In genomic region chr1:32241011-32241763, GRCh38 we compare ENCODE assay signal across 8 cellular contexts. TPM values are rescaled to one million over a fixed set of nuclear protein-coding genes. Genes with fewer than 3 reads are reported as not detected.
DNase-seq lines count a peak whose midpoint lies in the region; ATAC-seq and TF ChIP-seq lines count a peak whose summit lies in the region.

No MANE protein-coding gene starts in this region.

- H3K79me2 ChIP-seq in GM23338 (replicated peaks; ENCODE audit: insufficient read depth) (peaks cover 7% of the 10 kb centered on the region; the same call in 1 of the 2 replicates), OCI-LY7 (ENCODE audit: insufficient read depth, low read depth, low read length) (no peaks in the 10 kb centered on the region)

- H3K36me3 Mint-ChIP-seq in GM23338 (ENCODE audit: low read depth), result no peaks in the 10 kb centered on the region; the same call in 2 of the 3 replicates

- H3K27me3 ChIP-seq in GM23338 (ENCODE audit: insufficient read depth), result peaks cover 7% of the 10 kb centered on the region; the same call in 1 of the 2 replicates
- H3K27me3 ChIP-seq in iPS-15b (ENCODE audit: control insufficient read depth, insufficient read depth, low read length), result no peaks in the 10 kb centered on the region

- H3K9me2 ChIP-seq in GM23338 (ENCODE audit: insufficient read depth), result no peaks in the 10 kb centered on the region
- no peaks in the 10 kb centered on the region for H3K9me2 ChIP-seq in OCI-LY7 (ENCODE audit: insufficient read depth, low read length)

- DNase-seq in DMS 273 (lab: John Stamatoyannopoulos, UW; ENCODE audit: unreplicated experiment) (peak; percentile 89), GM23338 (ENCODE audit: low spot score) (peak; percentile 75), OCI-LY7 (ENCODE audit: low spot score) (no peak), astrocyte of the spinal cord (ENCODE audit: low read depth, low spot score) (peak; percentile 50), renal cortical epithelial cell (ENCODE audit: low read depth) (peak; percentile 38), SIG-M5 (lab: John Stamatoyannopoulos, UW) (no peak)

- no TSS peak for BruUV-seq in OCI-LY7 (replicated peaks; lab: Mats Ljungman, UMichigan)

- H3K4me1 Mint-ChIP-seq in GM23338, result peaks cover 16% of the 10 kb centered on the region

- POLR2A ChIA-PET in OCI-LY7 (lab: Charles Lee), result interaction anchor here (0.9 kb wide), 1 partner anchor 13 kb away, joined by 5 read pairs; no protein-coding TSS in a partner anchor

- ATAC-seq in GM23338, result peak; percentile 30
- ATAC-seq in GM18870 (IDR thresholded peaks at IDR 0.05; ENCODE audit: unreplicated experiment), result no peak

- in situ Hi-C loops in astrocyte of the spinal cord (cut with HindIII; ENCODE audit: low sequenced_read_pairs), result no loop called here

- H3K4me3 ChIP-seq in GM23338, result peak overlapping the region; percentile 66
- peak overlapping the region; percentile 59 for H3K4me3 ChIP-seq in OCI-LY7 (ENCODE audit: low read depth, low read length, poor library complexity, severe bottlenecking)
- H3K4me3 ChIP-seq in astrocyte of the spinal cord (ENCODE audit: low read depth, low read length), result peak overlapping the region; percentile 54
- H3K4me3 ChIP-seq in iPS-15b (ENCODE audit: low read depth, low read length), result peak overlapping the region; percentile 92

- H4K20me1 ChIP-seq in GM23338 (replicated peaks; ENCODE audit: insufficient read depth), result no peaks in the 10 kb centered on the region
- no peaks in the 10 kb centered on the region for H4K20me1 ChIP-seq in OCI-LY7 (ENCODE audit: insufficient read depth, low read length)

- H3K9me3 ChIP-seq in OCI-LY7 (ENCODE audit: low read length) (no peaks in the 10 kb centered on the region), iPS-15b (ENCODE audit: control insufficient read depth, insufficient read depth, low read length) (no peaks in the 10 kb centered on the region)

- CTCF ChIA-PET in OCI-LY7 (lab: Charles Lee; ENCODE audit: unreplicated experiment), result interaction anchor here (0.5 to 1.2 kb wide), 3 partner anchors 9 to 156 kb away, joined by 3 to 6 read pairs (median 5); no protein-coding TSS in a partner anchor

- peak overlapping the region; percentile 85 for H3K27ac ChIP-seq in GM23338 (ENCODE audit: low read depth)
- H3K27ac ChIP-seq in OCI-LY7 (ENCODE audit: low read depth, low read length, poor library complexity, severe bottlenecking), result no peak overlapping the region

- H3K9ac ChIP-seq in iPS-15b (ENCODE audit: low read depth, low read length), result peak overlapping the region; percentile 70

- no peak overlapping the region for H3K27ac Mint-ChIP-seq in GM23338

- H3K9me3 Mint-ChIP-seq in GM23338, result no peaks in the 10 kb centered on the region

- peaks cover 20% of the 10 kb centered on the region for H3F3A ChIP-seq in GM23338 (replicated peaks; ENCODE audit: low read depth)

- intact Hi-C loops in OCI-LY7 (cut with micrococcal nuclease; ENCODE audit: unreplicated experiment), result no loop called here

- peak overlapping the region; percentile 84 for H2AFZ ChIP-seq in GM23338
- peak overlapping the region; percentile 86 for H2AFZ ChIP-seq in OCI-LY7 (ENCODE audit: low read length)

- H3K4me2 ChIP-seq in GM23338, result peak overlapping the region; percentile 99
- peak overlapping the region; percentile 74 for H3K4me2 ChIP-seq in OCI-LY7 (ENCODE audit: low read length)

- TF ChIP-seq CTCF in GM23338 (conservative IDR thresholded peaks at IDR 0.05; ENCODE audit: low read depth in 2 of 2) (peak in 1 of 2 experiments; percentile 14; a peak in 1 of 4 replicates), OCI-LY7 (conservative IDR thresholded peaks at IDR 0.05; ENCODE audit: low read length) (no peak), astrocyte of the spinal cord (IDR thresholded peaks at IDR 0.05; ENCODE audit: low read depth, low read length) (no peak)

- H3K4me3 Mint-ChIP-seq in GM23338, result peak overlapping the region; percentile 88

- H3K4me1 ChIP-seq in GM23338 (ENCODE audit: insufficient read depth), result peaks cover 19% of the 10 kb centered on the region
- peaks cover 44% of the 10 kb centered on the region for H3K4me1 ChIP-seq in OCI-LY7 (ENCODE audit: insufficient read depth, low read length, poor library complexity, severe bottlenecking)
- H3K4me1 ChIP-seq in iPS-15b (ENCODE audit: control insufficient read depth, insufficient read depth, low read length), result no peaks in the 10 kb centered on the region

- H3K27me3 Mint-ChIP-seq in GM23338 (ENCODE audit: insufficient read depth, low read depth, poor library complexity), result peaks cover 13% of the 10 kb centered on the region

- H3K36me3 ChIP-seq in GM23338 (ENCODE audit: insufficient read depth) (no peaks in the 10 kb centered on the region), OCI-LY7 (ENCODE audit: insufficient read depth, low read length) (peaks cover under 1% of the 10 kb centered on the region; the same call in 1 of the 2 replicates), iPS-15b (ENCODE audit: control insufficient read depth, insufficient read depth, low read length) (no peaks in the 10 kb centered on the region)

TF ChIP-seq in GM23338, 12 proteins besides CTCF, POLR2A, EP300 and RAD21:
- TF ChIP-seq POLR2AphosphoS5 (IDR thresholded peaks at IDR 0.05; ENCODE audit: low read depth) (peak; percentile 47), ETS1 (IDR thresholded peaks at IDR 0.05) (no peak)

RNA-seq across cellular contexts. Expression of gene FAM167B, which starts 5.8 kb away (rescaled TPM):
- 0.31 TPM in 1 of 2 replicates, not detected in the other for total RNA-seq in GM23338 (2014; rRNA removed; shearing (Covaris generic))
- polyA plus RNA-seq in GM23338 (2016; fragmentation: Nextera tagmentation; extraction: Ambion mirVana), result 2.2 TPM in 2 replicates
- total RNA-seq in OCI-LY7 (2014; rRNA removed; shearing (Covaris generic)), result 1.1 and 1.6 TPM in 2 replicates
- total RNA-seq in OCI-LY7 (2022) (1.8 and 3.1 TPM in 2 replicates), renal cortical epithelial cell (0.20 TPM in 1 of 2 replicates, not detected in the other)

RNA-seq across cellular contexts. Expression of gene LCK, which starts 9.9 kb away (rescaled TPM):
- total RNA-seq in GM23338 (2014; rRNA removed; shearing (Covaris generic)), result 69.4 and 86.6 TPM in 2 replicates
- polyA plus RNA-seq in GM23338 (2016; fragmentation: Nextera tagmentation; extraction: Ambion mirVana), result 33.2 and 37.5 TPM in 2 replicates
- 217 and 218 TPM in 2 replicates for total RNA-seq in OCI-LY7 (2014; rRNA removed; shearing (Covaris generic))
- total RNA-seq in OCI-LY7 (2022) (135 and 146 TPM in 2 replicates), renal cortical epithelial cell (0.10 and 0.69 TPM in 2 replicates)

RNA-seq across cellular contexts. Expression of gene EIF3I, which starts 19.0 kb away (rescaled TPM):
- 249 and 274 TPM in 2 replicates for total RNA-seq in GM23338 (2014; rRNA removed; shearing (Covaris generic))
- polyA plus RNA-seq in GM23338 (2016; fragmentation: Nextera tagmentation; extraction: Ambion mirVana), result 224 and 228 TPM in 2 replicates
- total RNA-seq in OCI-LY7 (2014; rRNA removed; shearing (Covaris generic)), result 144 and 182 TPM in 2 replicates
- total RNA-seq in OCI-LY7 (2022) (193 and 207 TPM in 2 replicates), renal cortical epithelial cell (283 and 504 TPM in 2 replicates)

RNA-seq across cellular contexts. Expression of gene TMEM234, which starts 19.0 kb away (rescaled TPM):
- total RNA-seq in GM23338 (2014; rRNA removed; shearing (Covaris generic)), result 4.7 and 7.7 TPM in 2 replicates
- 8.1 and 8.2 TPM in 2 replicates for polyA plus RNA-seq in GM23338 (2016; fragmentation: Nextera tagmentation; extraction: Ambion mirVana)
- total RNA-seq in OCI-LY7 (2014; rRNA removed; shearing (Covaris generic)), result 14.9 and 17.1 TPM in 2 replicates
- total RNA-seq in OCI-LY7 (2022) (17.5 and 24.5 TPM in 2 replicates), renal cortical epithelial cell (9.4 and 19.8 TPM in 2 replicates)

RNA-seq across cellular contexts. Expression of gene DCDC2B, which starts 32.3 kb away (rescaled TPM):
- not detected in 2 replicates for total RNA-seq in GM23338 (2014; rRNA removed; shearing (Covaris generic))
- 0.21 and 0.42 TPM in 2 replicates for polyA plus RNA-seq in GM23338 (2016; fragmentation: Nextera tagmentation; extraction: Ambion mirVana)
- 0.06 and 0.15 TPM in 2 replicates for total RNA-seq in OCI-LY7 (2014; rRNA removed; shearing (Covaris generic))
- 0.26 and 0.29 TPM in 2 replicates for total RNA-seq in OCI-LY7 (2022)
- not detected in 2 replicates for total RNA-seq in renal cortical epithelial cell

Comparison
In these comparisons a context has a peak if more than half of its experiments do, and no peak if none do; other contexts are left out.
1. DNase-seq: peak in DMS 273 (single experiment), GM23338 (single experiment), astrocyte of the spinal cord (single experiment) and renal cortical epithelial cell (single experiment); none in OCI-LY7 (single experiment) and SIG-M5 (single experiment).
2. RNA of gene LCK, which starts 9.9 kb away (total RNA-seq): 135 to 218 TPM in OCI-LY7 and 69.4 to 86.6 TPM in GM23338; 0.10 to 0.69 TPM in renal cortical epithelial cell; every median in the first group is over 10 times any median in the second.
3. Peak in every context shown above with its lines, with median percentiles within 50 percentile points of each other: H3K4me3 ChIP-seq.